ENCODE assay signal across 8 cellular contexts in the genomic region with DNA sequence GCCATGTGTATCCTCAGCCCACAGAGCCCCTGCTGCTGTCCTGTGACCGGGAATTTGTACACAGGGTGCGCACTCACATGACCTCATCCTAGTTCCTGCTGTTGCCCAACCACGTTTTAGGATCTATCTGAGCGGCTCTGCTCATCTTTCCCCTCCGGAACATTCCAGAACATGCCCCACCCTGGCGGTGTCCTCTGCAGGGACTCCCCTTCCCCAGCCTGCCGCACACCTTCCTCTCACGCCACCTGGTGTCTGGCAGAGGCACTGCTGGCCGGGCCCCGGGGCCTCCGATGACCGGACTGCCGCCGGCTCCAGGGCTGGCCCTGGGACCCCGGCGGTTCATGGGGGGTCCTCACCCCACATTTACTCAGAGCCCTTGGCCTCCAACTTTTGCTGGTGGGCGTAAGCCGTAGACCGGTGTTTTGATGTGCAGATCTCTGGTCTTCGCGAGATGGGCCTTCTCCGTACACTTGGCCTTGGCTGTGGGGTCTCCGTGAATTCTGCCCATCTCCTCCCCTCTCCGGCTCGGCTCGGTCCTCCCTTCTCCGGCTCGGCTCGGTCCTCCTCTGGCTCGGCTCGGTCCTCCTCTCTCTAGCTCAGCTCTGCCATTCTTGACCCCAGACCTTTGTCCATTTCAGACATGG. TPM values are rescaled to one million over a fixed set of nuclear protein-coding genes. Genes with fewer than 3 reads are reported as not detected.
DNase-seq lines count a peak whose midpoint lies in the region; ATAC-seq, FAIRE-seq and TF ChIP-seq lines count a peak whose summit lies in the region.

No MANE protein-coding gene starts in this region.

- DNase-seq in A549 (ENCODE audit: low read depth in 1 of 2, low spot score in 1 of 2) (peak; percentile 23 to 25), GM13977 (ENCODE audit: low spot score) (peak; percentile 83), UCSD-AML1 (lab: John Stamatoyannopoulos, UW; ENCODE audit: unreplicated experiment) (peak; percentile 48), lower lobe of right lung (no peak), NCI-H1048 (lab: John Stamatoyannopoulos, UW) (no peak), H4 (ENCODE audit: low spot score) (no peak)
- peak; percentile 15 for DNase-seq in central memory CD4-positive, alpha-beta T cell
- DNase-seq in stimulated activated naive CD8-positive, alpha-beta T cell treated with anti-CD3 and anti-CD28 coated beads, Interleukin-15, Interleukin-2, amounts not matched to agents 100 U/mL and 50 U/mL, for 24 hours = peak; percentile 63

- intact Hi-C loops in lower lobe of right lung (cut with DNase I) = no loop called here

- 47% methylated on average over 26 of the region's 31 CpGs for WGBS in A549 (ENCODE audit: missing lambda C conversion rate)

- CTCF ChIA-PET in A549 (lab: Yijun Ruan, JAX) = interaction anchor here (0.6 to 9.5 kb wide), 8 partner anchors 16 to 456 kb away, joined by 3 to 77 read pairs (median 4); no protein-coding TSS in a partner anchor

- no peaks in the 10 kb centered on the region for H3K27me3 ChIP-seq in lower lobe of right lung (ENCODE audit: low read depth)

- TF ChIP-seq EP300 in A549 (IDR thresholded peaks at IDR 0.05) = no peak

- H3K27ac ChIP-seq in A549 (peak overlapping the region in 1 of 2 experiments; percentile 75; a peak in 1 of 6 replicates), lower lobe of right lung (no peak overlapping the region)

- no peaks in the 10 kb centered on the region for H3K36me3 ChIP-seq in lower lobe of right lung

- no peak for TF ChIP-seq POLR2A in A549 (IDR thresholded peaks at IDR 0.05; ENCODE audit: low read length)

- POLR2A ChIA-PET in A549 (lab: Yijun Ruan, JAX) = no interaction called here

- no peak overlapping the region for H3K4me2 ChIP-seq in A549

- H3K4me3 ChIP-seq in A549 (no peak overlapping the region), lower lobe of right lung (no peak overlapping the region)

- peak; percentile 56 for TF ChIP-seq CTCF in A549 (IDR thresholded peaks at IDR 0.05)
- TF ChIP-seq CTCF in GM13977 (IDR thresholded peaks at IDR 0.05; ENCODE audit: extremely low read depth, insufficient read depth, missing control alignments) = peak; percentile 88
- peak; percentile 85 for TF ChIP-seq CTCF in lower lobe of right lung (IDR thresholded peaks at IDR 0.05)

- H3K4me1 ChIP-seq in A549 (peaks cover 16% of the 10 kb centered on the region), lower lobe of right lung (no peaks in the 10 kb centered on the region)

- TF ChIP-seq RAD21 in A549 (conservative IDR thresholded peaks at IDR 0.05 in 1 of 2, IDR thresholded peaks at IDR 0.05 in 1 of 2) = peak; percentile 38 to 51

- no peak for FAIRE-seq in A549 (lab: Jason Lieb, UNC)

- ATAC-seq in A549 (peak in 1 of 2 experiments; percentile 62; a peak in 3 of 6 replicates), lower lobe of right lung (peak; percentile 41 to 55)
- ATAC-seq in stimulated activated naive CD8-positive, alpha-beta T cell treated with anti-CD3 and anti-CD28 coated beads, Interleukin-15, Interleukin-2, amounts not matched to agents 100 U/mL and 50 U/mL, for 24 hours = peak; percentile 20

- in situ Hi-C loops in GM13977 (cut with MboI; ENCODE audit: low pct_unique_long_range_greater_than_20kb, low sequenced_read_pairs, unreplicated experiment) = no loop called here

- H3K9me3 ChIP-seq in A549 (peaks cover 4% of the 10 kb centered on the region; the same call in 1 of the 3 replicates), lower lobe of right lung (no peaks in the 10 kb centered on the region)

TF ChIP-seq in A549, 52 proteins besides CTCF, POLR2A, EP300 and RAD21:
- TF ChIP-seq EHMT2 (IDR thresholded peaks at IDR 0.05; ENCODE audit: low read depth) (no peak), SMC3 (IDR thresholded peaks at IDR 0.05) (peak; percentile 63)

RNA-seq across cellular contexts. Expression of a gene that starts 29.5 kb away (rescaled TPM):
- 1.4 and 1.7 TPM in 2 replicates for polyA plus RNA-seq in A549 (2011; rRNA removed)
- 4.0 and 4.1 TPM in 2 replicates for polyA plus RNA-seq in A549 (2012; cell fraction: cytosol; rRNA removed)
- polyA plus RNA-seq in A549 (2012; cell fraction: nucleus; rRNA removed) = 9.6 and 11.9 TPM in 2 replicates
- 2.7 to 3.2 TPM (median 3.0 TPM) in 3 replicates for polyA plus RNA-seq in A549 (2017; fragmentation: RNase III; extraction: RNeasy Plus Mini Kit Qiagen cat#74134 plus additional on column Dnase treatment)
- 2.9 and 6.0 TPM in 2 replicates for polyA minus RNA-seq in A549 (2011; rRNA and poly(A)+ RNA removed)
- 10.6 TPM for total RNA-seq in lower lobe of right lung
- 0.58 and 0.97 TPM in 2 replicates for total RNA-seq in H4 (2014; rRNA removed; shearing (Covaris generic))

Comparison
In these comparisons a context has a peak if more than half of its experiments do, and no peak if none do; other contexts are left out.
1. DNase-seq: peak in A549 (2 of 2), GM13977 (single experiment), UCSD-AML1 (single experiment), central memory CD4-positive, alpha-beta T cell (single experiment) and stimulated activated naive CD8-positive, alpha-beta T cell treated with anti-CD3 and anti-CD28 coated beads, Interleukin-15, Interleukin-2, amounts not matched to agents 100 U/mL and 50 U/mL, for 24 hours (single experiment); none in lower lobe of right lung (single experiment), NCI-H1048 (single experiment) and H4 (single experiment).
2. Peak in every context shown above with its lines, with median percentiles within 50 percentile points of each other: CTCF ChIP-seq.